8 cellular contexts compared by ENCODE assay signal in genomic region chr14:106234525-106235254, GRCh38.
DNase-seq lines count a peak whose midpoint lies in the region; ATAC-seq and TF ChIP-seq lines count a peak whose summit lies in the region.
"Not testable (repeated sequence)": the region's sequence is repeated elsewhere in the genome, so short reads cannot be mapped to it uniquely, and the experiment has no call there.

No MANE protein-coding gene starts in this region.

- H3K27ac ChIP-seq in CD4-positive, alpha-beta memory T cell (ENCODE audit: low read depth, low read length); colonic mucosa: not testable (repeated sequence)

- H3K27ac Mint-ChIP-seq in CD4-positive, alpha-beta memory T cell, result peak overlapping the region in 2 of 7 donors; percentile 46 to 63
- not testable (repeated sequence) for H3K27ac Mint-ChIP-seq in HFFc6; T-helper 17 cell; activated T-cell treated with anti-CD3 and anti-CD28 coated beads, Interleukin-2, amount 50 U/mL, for 24 hours; natural killer cell

- DNase-seq in CD4-positive, alpha-beta memory T cell, result peak; percentile 26 to 39 (median 29)
- not testable (repeated sequence) for DNase-seq in HFFc6, T-helper 17 cell, colonic mucosa, natural killer cell
- DNase-seq in NCI-H2171 (lab: John Stamatoyannopoulos, UW), result peak; percentile 4
- peak; percentile 55 for DNase-seq in activated T-cell treated with anti-CD3 and anti-CD28 coated beads, Interleukin-2, amount 50 U/mL, for 24 hours
- DNase-seq in stimulated activated naive CD8-positive, alpha-beta T cell treated with anti-CD3 and anti-CD28 coated beads, Interleukin-15, Interleukin-2, amounts not matched to agents 100 U/mL and 50 U/mL, for 24 hours, result peak; percentile 37

- peak overlapping the region in 2 of 8 donors; percentile 13 to 22 for H3K4me3 Mint-ChIP-seq in CD4-positive, alpha-beta memory T cell
- H3K4me3 Mint-ChIP-seq in HFFc6; activated T-cell treated with anti-CD3 and anti-CD28 coated beads, Interleukin-2, amount 50 U/mL, for 24 hours; natural killer cell: not testable (repeated sequence)
- peak overlapping the region; percentile 21 for H3K4me3 Mint-ChIP-seq in T-helper 17 cell

- not testable (repeated sequence) for H3K9me3 Mint-ChIP-seq in CD4-positive, alpha-beta memory T cell; activated T-cell treated with anti-CD3 and anti-CD28 coated beads, Interleukin-2, amount 50 U/mL, for 24 hours; natural killer cell
- H3K9me3 Mint-ChIP-seq in HFFc6, result peaks cover 42% of the 10 kb centered on the region

- peaks cover 12 to 37% (median 22%) of the 10 kb centered on the region in 4 donors for H3K4me1 Mint-ChIP-seq in CD4-positive, alpha-beta memory T cell
- H3K4me1 Mint-ChIP-seq in HFFc6 (ENCODE audit: low read depth), result not testable (repeated sequence)
- H3K4me1 Mint-ChIP-seq in T-helper 17 cell (peaks cover 17% of the 10 kb centered on the region), natural killer cell (peaks cover 14 to 16% of the 10 kb centered on the region in 2 donors)
- peaks cover 36% of the 10 kb centered on the region for H3K4me1 Mint-ChIP-seq in activated T-cell treated with anti-CD3 and anti-CD28 coated beads, Interleukin-2, amount 50 U/mL, for 24 hours (ENCODE audit: low read depth)

- H3K9me3 ChIP-seq in CD4-positive, alpha-beta memory T cell (ENCODE audit: control insufficient read depth in 1 of 2, low read length in 2 of 2); T-helper 17 cell (ENCODE audit: control insufficient read depth, low read length, poor library complexity, severe bottlenecking); colonic mucosa: not testable (repeated sequence)

- not testable (repeated sequence) for H3K4me3 ChIP-seq in CD4-positive, alpha-beta memory T cell (ENCODE audit: low read length in 2 of 2); colonic mucosa

- TF ChIP-seq CTCF in HFFc6 (IDR thresholded peaks at IDR 0.05) (peak; percentile 22; the same call in 1 of the 2 replicates), colonic mucosa (IDR thresholded peaks at IDR 0.05) (peak; percentile 38), natural killer cell (IDR thresholded peaks at IDR 0.05) (peak; percentile 63)

- ATAC-seq in T-helper 17 cell (peak; percentile 85), natural killer cell (peak in 2 of 3 donors; percentile 71 to 79)
- ATAC-seq in stimulated activated naive CD8-positive, alpha-beta T cell treated with anti-CD3 and anti-CD28 coated beads, Interleukin-15, Interleukin-2, amounts not matched to agents 100 U/mL and 50 U/mL, for 24 hours, result peak; percentile 19

- H3K9ac ChIP-seq in colonic mucosa (ENCODE audit: low read depth in 2 of 2, low read length in 2 of 2), result not testable (repeated sequence)

- H3K4me1 ChIP-seq in CD4-positive, alpha-beta memory T cell (ENCODE audit: insufficient read depth, low read length), result peaks cover 24% of the 10 kb centered on the region
- H3K4me1 ChIP-seq in colonic mucosa, result not testable (repeated sequence)

- H3K27me3 ChIP-seq in CD4-positive, alpha-beta memory T cell (ENCODE audit: insufficient read depth, low read length); colonic mucosa: not testable (repeated sequence)

- not testable (repeated sequence) for H3K36me3 ChIP-seq in CD4-positive, alpha-beta memory T cell (ENCODE audit: insufficient read depth, low read length); colonic mucosa

- CTCF ChIA-PET in CD4-positive, alpha-beta memory T cell (lab: Charles Lee; ENCODE audit: partially characterized antibody), result interaction anchor here (0.6 to 12.2 kb wide), 11 partner anchors 11 to 302 kb away, joined by 3 to 127 read pairs (median 4); no protein-coding TSS in a partner anchor

- intact Hi-C loops in CD4-positive, alpha-beta memory T cell (cut with micrococcal nuclease), result loop anchor here (1.0 kb wide), 1 partner anchor 25 kb away; no protein-coding TSS in a partner anchor
- intact Hi-C loops in colonic mucosa (cut with DNase I); natural killer cell (cut with micrococcal nuclease): not testable (repeated sequence)

- H3K27me3 Mint-ChIP-seq in CD4-positive, alpha-beta memory T cell, result peaks cover 3 to 11% of the 10 kb centered on the region in 2 donors
- H3K27me3 Mint-ChIP-seq in HFFc6 (ENCODE audit: insufficient read depth); T-helper 17 cell; activated T-cell treated with anti-CD3 and anti-CD28 coated beads, Interleukin-2, amount 50 U/mL, for 24 hours: not testable (repeated sequence)
- peaks cover 18 to 25% of the 10 kb centered on the region in 2 donors for H3K27me3 Mint-ChIP-seq in natural killer cell (ENCODE audit: low read depth in 2 of 2)

- H3K36me3 Mint-ChIP-seq in CD4-positive, alpha-beta memory T cell; HFFc6 (ENCODE audit: low read depth); T-helper 17 cell (ENCODE audit: low read depth); activated T-cell treated with anti-CD3 and anti-CD28 coated beads, Interleukin-2, amount 50 U/mL, for 24 hours (ENCODE audit: low read depth); natural killer cell: not testable (repeated sequence)

- POLR2A ChIA-PET in CD4-positive, alpha-beta memory T cell (lab: Charles Lee; ENCODE audit: partially characterized antibody), result not testable (repeated sequence)

Comparison
In these comparisons a context has a peak if more than half of its experiments do, and no peak if none do; other contexts are left out.
1. ATAC-seq: peak in every context shown above with its lines; median percentile 85 in T-helper 17 cell; 75 in natural killer cell; 19 in stimulated activated naive CD8-positive, alpha-beta T cell treated with anti-CD3 and anti-CD28 coated beads, Interleukin-15, Interleukin-2, amounts not matched to agents 100 U/mL and 50 U/mL, for 24 hours.